Comparison of ENCODE assay signal across 25 cellular contexts in the genomic region with DNA sequence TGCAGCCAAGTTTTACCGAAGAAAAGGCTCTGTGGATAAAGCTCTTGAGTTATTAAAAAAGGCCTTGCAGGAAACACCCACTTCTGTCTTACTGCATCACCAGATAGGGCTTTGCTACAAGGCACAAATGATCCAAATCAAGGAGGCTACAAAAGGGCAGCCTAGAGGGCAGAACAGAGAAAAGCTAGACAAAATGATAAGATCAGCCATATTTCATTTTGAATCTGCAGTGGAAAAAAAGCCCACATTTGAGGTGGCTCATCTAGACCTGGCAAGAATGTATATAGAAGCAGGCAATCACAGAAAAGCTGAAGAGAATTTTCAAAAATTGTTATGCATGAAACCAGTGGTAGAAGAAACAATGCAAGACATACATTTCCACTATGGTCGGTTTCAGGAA. TPM values are rescaled to one million over a fixed set of nuclear protein-coding genes. Genes with fewer than 3 reads are reported as not detected.
DNase-seq lines count a peak whose midpoint lies in the region; ATAC-seq, FAIRE-seq and TF ChIP-seq lines count a peak whose summit lies in the region.
"Had no signal": no experiment of that assay in that cellular context is flagged by ENCODE, and none has a peak within 500 bp of the region (broad histone marks: within the 10 kb centered on the region; RNA-seq: fewer than 3 reads in every experiment).

No MANE protein-coding gene starts in this region.

- intact Hi-C loops in K562 (cut with micrococcal nuclease) (no loop called here), esophagus muscularis mucosa (cut with DNase I) (no loop called here)

- H3K9ac ChIP-seq in astrocyte (ENCODE audit: low read length) (no peak overlapping the region), K562 (ENCODE audit: insufficient read depth in 1 of 2, low read depth in 2 of 2, low read length in 2 of 2) (no peak overlapping the region)
- H3K9ac ChIP-seq: BLaER1 had no signal

- H3K36me3 Mint-ChIP-seq in activated naive CD8-positive, alpha-beta T cell treated with anti-CD3 and anti-CD28 coated beads, Interleukin-2, amount 50 U/mL, for 24 hours (ENCODE audit: low read depth): peaks cover 19% of the 10 kb centered on the region
- peaks cover 13% of the 10 kb centered on the region for H3K36me3 Mint-ChIP-seq in activated naive CD8-positive, alpha-beta T cell treated with anti-CD3 and anti-CD28 coated beads for 36 hours
- peaks cover 45% of the 10 kb centered on the region for H3K36me3 Mint-ChIP-seq in astrocyte (ENCODE audit: low read depth, unreplicated experiment)

- H3K9me3 Mint-ChIP-seq in activated naive CD8-positive, alpha-beta T cell treated with anti-CD3 and anti-CD28 coated beads, Interleukin-2, amount 50 U/mL, for 24 hours: peaks cover 4% of the 10 kb centered on the region
- H3K9me3 Mint-ChIP-seq in activated naive CD8-positive, alpha-beta T cell treated with anti-CD3 and anti-CD28 coated beads for 36 hours: no peaks in the 10 kb centered on the region
- peaks cover 3% of the 10 kb centered on the region for H3K9me3 Mint-ChIP-seq in astrocyte (ENCODE audit: unreplicated experiment)
- H3K9me3 Mint-ChIP-seq: CD8-positive, alpha-beta memory T cell had no signal

- no peaks in the 10 kb centered on the region for H3K79me2 ChIP-seq in astrocyte (ENCODE audit: insufficient read depth, low read length)
- no peaks in the 10 kb centered on the region for H3K79me2 ChIP-seq in K562 (ENCODE audit: control insufficient read depth, insufficient read depth, low read length)

- TF ChIP-seq CTCF in astrocyte (IDR thresholded peaks at IDR 0.05; ENCODE audit: insufficient read depth, low read depth, low read length) (no peak), K562 (IDR thresholded peaks at IDR 0.05 in 2 of 3, conservative IDR thresholded peaks at IDR 0.05 in 1 of 3; ENCODE audit: insufficient read depth in 2 of 3, low read depth in 1 of 3, low read length in 3 of 3) (no peak), esophagus muscularis mucosa (IDR thresholded peaks at IDR 0.05) (no peak)

- TF ChIP-seq POLR2A in K562 (conservative IDR thresholded peaks at IDR 0.05): no peak
- no peak for TF ChIP-seq POLR2A in esophagus muscularis mucosa (IDR thresholded peaks at IDR 0.05; ENCODE audit: low read depth)

- no peak overlapping the region for H2AFZ ChIP-seq in astrocyte (ENCODE audit: low read depth, low read length)
- H2AFZ ChIP-seq in K562 (ENCODE audit: low read depth, low read length): no peak overlapping the region

- no TSS peak for BruUV-seq in K562 (replicated peaks; lab: Mats Ljungman, UMichigan)

- H3K9me3 ChIP-seq in astrocyte (ENCODE audit: insufficient read depth, low read depth, low read length): no peaks in the 10 kb centered on the region
- H3K9me3 ChIP-seq in K562 (replicated peaks; ENCODE audit: control insufficient read depth, insufficient read depth, low read depth, low read length): no peaks in the 10 kb centered on the region
- no peaks in the 10 kb centered on the region for H3K9me3 ChIP-seq in esophagus muscularis mucosa
- H3K9me3 ChIP-seq: BE2C had no signal

- no peaks in the 10 kb centered on the region for H3K27me3 ChIP-seq in astrocyte (ENCODE audit: insufficient read depth, low read length)
- no peaks in the 10 kb centered on the region for H3K27me3 ChIP-seq in K562 (ENCODE audit: control insufficient read depth in 2 of 2, insufficient read depth in 2 of 2, low read length in 2 of 2)
- no peaks in the 10 kb centered on the region for H3K27me3 ChIP-seq in esophagus muscularis mucosa
- H3K27me3 ChIP-seq: BE2C, BLaER1 had no signal

- H4K20me1 ChIP-seq in astrocyte (ENCODE audit: insufficient read depth, low read length) (no peaks in the 10 kb centered on the region), K562 (replicated peaks; ENCODE audit: control insufficient read depth, insufficient read depth, low read length) (no peaks in the 10 kb centered on the region)
- H4K20me1 ChIP-seq: BLaER1 had no signal

- H3K4me2 ChIP-seq in astrocyte (ENCODE audit: low read length) (no peak overlapping the region), K562 (ENCODE audit: insufficient read depth, low read length) (no peak overlapping the region)
- H3K4me2 ChIP-seq: BLaER1 had no signal

- H3K4me1 Mint-ChIP-seq in activated naive CD8-positive, alpha-beta T cell treated with anti-CD3 and anti-CD28 coated beads, Interleukin-2, amount 50 U/mL, for 24 hours: peaks cover 6% of the 10 kb centered on the region
- peaks cover 5% of the 10 kb centered on the region for H3K4me1 Mint-ChIP-seq in activated naive CD8-positive, alpha-beta T cell treated with anti-CD3 and anti-CD28 coated beads for 36 hours
- H3K4me1 Mint-ChIP-seq in astrocyte (ENCODE audit: low read depth, unreplicated experiment): peaks cover 37% of the 10 kb centered on the region

- H3K4me3 ChIP-seq in astrocyte (ENCODE audit: insufficient read depth, low read depth, low read length) (no peak overlapping the region), K562 (no peak overlapping the region), esophagus muscularis mucosa (no peak overlapping the region)
- H3K4me3 ChIP-seq: BLaER1 had no signal

- no peak for TF ChIP-seq RAD21 in K562 (CRISPR knock-in tag; conservative IDR thresholded peaks at IDR 0.05 in 1 of 2, IDR thresholded peaks at IDR 0.05 in 1 of 2)

- H3K27ac ChIP-seq in astrocyte (ENCODE audit: low read depth, low read length) (no peak overlapping the region), K562 (ENCODE audit: extremely low read depth, low read depth, low read length) (no peak overlapping the region), esophagus muscularis mucosa (replicated peaks in 1 of 4) (no peak overlapping the region)
- H3K27ac ChIP-seq: BLaER1 had no signal

- 15% methylated on average over 2 of the region's 2 CpGs for WGBS in K562 (ENCODE audit: insufficient coverage, low coverage, missing lambda C conversion rate)
- WGBS in esophagus muscularis mucosa: 81% methylated on average over 2 of the region's 2 CpGs

- H3K27me3 Mint-ChIP-seq in activated naive CD8-positive, alpha-beta T cell treated with anti-CD3 and anti-CD28 coated beads, Interleukin-2, amount 50 U/mL, for 24 hours: no peaks in the 10 kb centered on the region
- no peaks in the 10 kb centered on the region for H3K27me3 Mint-ChIP-seq in activated naive CD8-positive, alpha-beta T cell treated with anti-CD3 and anti-CD28 coated beads for 36 hours
- H3K27me3 Mint-ChIP-seq in astrocyte (ENCODE audit: low read depth, unreplicated experiment): no peaks in the 10 kb centered on the region
- H3K27me3 Mint-ChIP-seq: CD4-positive, alpha-beta memory T cell; CD4-positive, CD25-positive, alpha-beta regulatory T cell had no signal

- POLR2A ChIA-PET in K562 (lab: Yijun Ruan, JAX): no interaction called here

- H3K27ac Mint-ChIP-seq in activated naive CD8-positive, alpha-beta T cell treated with anti-CD3 and anti-CD28 coated beads, Interleukin-2, amount 50 U/mL, for 24 hours: no peak overlapping the region
- no peak overlapping the region for H3K27ac Mint-ChIP-seq in activated naive CD8-positive, alpha-beta T cell treated with anti-CD3 and anti-CD28 coated beads for 36 hours
- H3K27ac Mint-ChIP-seq in astrocyte (ENCODE audit: unreplicated experiment): no peak overlapping the region
- H3K27ac Mint-ChIP-seq: CD14-positive monocyte had no signal

- CTCF ChIA-PET in K562 (lab: Yijun Ruan, JAX; ENCODE audit: low intra/inter-chr PET ratio): no interaction called here

- in situ Hi-C loops in K562 (cut with MboI): no loop called here

- H3K36me3 ChIP-seq in astrocyte (ENCODE audit: insufficient read depth, low read length) (no peaks in the 10 kb centered on the region), K562 (ENCODE audit: control insufficient read depth, insufficient read depth, low read length) (no peaks in the 10 kb centered on the region), esophagus muscularis mucosa (peaks cover 0 to 35% (median 16%) of the 10 kb centered on the region in 4 donors)
- H3K36me3 ChIP-seq: BE2C had no signal

- H3K4me3 Mint-ChIP-seq in activated naive CD8-positive, alpha-beta T cell treated with anti-CD3 and anti-CD28 coated beads, Interleukin-2, amount 50 U/mL, for 24 hours: no peak overlapping the region
- H3K4me3 Mint-ChIP-seq in activated naive CD8-positive, alpha-beta T cell treated with anti-CD3 and anti-CD28 coated beads for 36 hours: no peak overlapping the region
- H3K4me3 Mint-ChIP-seq in astrocyte (ENCODE audit: unreplicated experiment): peak overlapping the region; percentile 11
- H3K4me3 Mint-ChIP-seq: CD14-positive monocyte; CD4-positive, alpha-beta memory T cell; CD4-positive, CD25-positive, alpha-beta regulatory T cell; CD8-positive, alpha-beta memory T cell had no signal

- no peaks in the 10 kb centered on the region for H3K4me1 ChIP-seq in astrocyte (ENCODE audit: insufficient read depth, low read length)
- no peaks in the 10 kb centered on the region; a peak in 1 of 5 replicates for H3K4me1 ChIP-seq in K562 (replicated peaks in 1 of 2; ENCODE audit: control insufficient read depth in 2 of 2, insufficient read depth in 2 of 2, low read length in 2 of 2)
- H3K4me1 ChIP-seq in esophagus muscularis mucosa: peaks cover 0 to 18% (median 14%) of the 10 kb centered on the region in 4 donors
- H3K4me1 ChIP-seq: BE2C, BLaER1 had no signal

- FAIRE-seq in astrocyte (lab: Jason Lieb, UNC): no peak
- no peak for FAIRE-seq in K562 (lab: Jason Lieb, UNC)
- FAIRE-seq: G401.6 had no signal

- no peak for DNase-seq in activated naive CD8-positive, alpha-beta T cell treated with anti-CD3 and anti-CD28 coated beads, Interleukin-2, amount 50 U/mL, for 24 hours
- no peak for DNase-seq in activated naive CD8-positive, alpha-beta T cell treated with anti-CD3 and anti-CD28 coated beads for 36 hours
- no peak for DNase-seq in astrocyte (ENCODE audit: low read depth)
- DNase-seq in K562 (ENCODE audit: extremely low read depth in 1 of 4, low spot score in 3 of 4): no peak
- no peak for DNase-seq in esophagus muscularis mucosa (ENCODE audit: extremely low spot score)
- DNase-seq: 8988T; ACHN; BE2C; C1 segment of cervical spinal cord; CD4-positive, alpha-beta memory T cell; CD4-positive, CD25-positive, alpha-beta regulatory T cell; CD8-positive, alpha-beta memory T cell; COR-L47; DMS 273 treated with DMSO at 0.1 percent for 48 hours; DMS153; DMS53; DMS79; DND-41; GF-D8 had no signal

- TF ChIP-seq EP300 in K562 (IDR thresholded peaks at IDR 0.05; ENCODE audit: low read length) (no peak), esophagus muscularis mucosa (IDR thresholded peaks at IDR 0.05) (no peak)

- H3K9me1 ChIP-seq in K562 (ENCODE audit: control insufficient read depth, insufficient read depth, low read length): no peaks in the 10 kb centered on the region

- peak; percentile 63 for ATAC-seq in activated naive CD8-positive, alpha-beta T cell treated with anti-CD3 and anti-CD28 coated beads, Interleukin-2, amount 50 U/mL, for 24 hours
- ATAC-seq in K562: no peak

RNA-seq across cellular contexts. Expression of gene IFIT1, which starts 10.6 kb away (rescaled TPM):
- total RNA-seq in activated naive CD8-positive, alpha-beta T cell treated with anti-CD3 and anti-CD28 coated beads for 36 hours: 1 to 10 TPM; 7.2 to 9.1 TPM
- total RNA-seq in astrocyte: 335 and 375 TPM in 2 replicates
- not detected in 2 replicates for total RNA-seq in K562 (2011; cell fraction: chromatin; rRNA removed; ENCODE audit: low replicate concordance)
- not detected in 2 replicates for total RNA-seq in K562 (2011; cell fraction: nucleolus; rRNA removed)
- total RNA-seq in K562 (2011; cell fraction: nucleoplasm; rRNA removed): not detected in 2 replicates
- 0.09 TPM in 1 of 2 replicates, not detected in the other for total RNA-seq in K562 (2014; rRNA removed)
- 0.13 and 0.18 TPM in 2 replicates for total RNA-seq in K562 (2014; rRNA removed; fragmentation: Illumina TruSeq; extraction: Trizol)
- 0.23 and 0.40 TPM in 2 replicates for total RNA-seq in K562 (2015; rRNA removed; fragmentation: Illumina TruSeq; extraction: Trizol)
- total RNA-seq in K562 (2021): 0.09 and 0.25 TPM in 2 replicates
- 0.06 and 0.07 TPM in 2 replicates for polyA plus RNA-seq in K562 (2011; rRNA removed)
- polyA plus RNA-seq in K562 (2011; cell fraction: cytosol; rRNA removed): 0.04 TPM in 1 of 2 replicates, not detected in the other
- polyA plus RNA-seq in K562 (2011; cell fraction: nucleus; rRNA removed): not detected in 2 replicates
- 0.08 and 0.14 TPM in 2 replicates for polyA plus RNA-seq in K562 (2012)
- 0.10 and 0.18 TPM in 2 replicates for polyA plus RNA-seq in K562 (2014; fragmentation: Illumina TruSeq; extraction: Trizol)
- polyA plus RNA-seq in K562 (2014; fragmentation: Nextera tagmentation; extraction: Ambion mirVana): under 1 TPM; 0.18 TPM
- polyA plus RNA-seq in K562 (2014; rRNA removed): 0.03 TPM in 1 of 2 replicates, not detected in the other
- polyA minus RNA-seq in K562 (2011; rRNA and poly(A)+ RNA removed): 0.09 TPM in 1 of 2 replicates, not detected in the other
- polyA minus RNA-seq in K562 (2011; cell fraction: cytosol; rRNA and poly(A)+ RNA removed): not detected in 2 replicates
- polyA minus RNA-seq in K562 (2011; cell fraction: nucleus; rRNA and poly(A)+ RNA removed): not detected in 2 replicates
- 10 to 100 TPM; 10.6 to 15.4 (median 11.9) TPM for total RNA-seq in esophagus muscularis mucosa

RNA-seq across cellular contexts. Expression of gene IFIT5, which starts 11.3 kb away (rescaled TPM):
- 10 to 100 TPM; 15.0 to 16.5 TPM for total RNA-seq in activated naive CD8-positive, alpha-beta T cell treated with anti-CD3 and anti-CD28 coated beads for 36 hours
- total RNA-seq in astrocyte: 42.9 and 44.7 TPM in 2 replicates
- total RNA-seq in K562 (2011; cell fraction: chromatin; rRNA removed; ENCODE audit: low replicate concordance): not detected in 2 replicates
- not detected in 2 replicates for total RNA-seq in K562 (2011; cell fraction: nucleolus; rRNA removed)
- total RNA-seq in K562 (2011; cell fraction: nucleoplasm; rRNA removed): not detected in 2 replicates
- total RNA-seq in K562 (2014; rRNA removed): 0.05 TPM in 1 of 2 replicates, not detected in the other
- total RNA-seq in K562 (2014; rRNA removed; fragmentation: Illumina TruSeq; extraction: Trizol): not detected in 2 replicates
- not detected in 2 replicates for total RNA-seq in K562 (2015; rRNA removed; fragmentation: Illumina TruSeq; extraction: Trizol)
- 0.07 and 0.11 TPM in 2 replicates for total RNA-seq in K562 (2021)
- polyA plus RNA-seq in K562 (2011; rRNA removed): not detected in 2 replicates
- not detected in 2 replicates for polyA plus RNA-seq in K562 (2011; cell fraction: cytosol; rRNA removed)
- polyA plus RNA-seq in K562 (2011; cell fraction: nucleus; rRNA removed): not detected in 2 replicates
- polyA plus RNA-seq in K562 (2012): 0.01 and 0.03 TPM in 2 replicates
- polyA plus RNA-seq in K562 (2014; fragmentation: Illumina TruSeq; extraction: Trizol): not detected in 2 replicates
- polyA plus RNA-seq in K562 (2014; fragmentation: Nextera tagmentation; extraction: Ambion mirVana): under 1 TPM; 0.04 to 0.11 TPM
- polyA plus RNA-seq in K562 (2014; rRNA removed): not detected in 2 replicates
- polyA minus RNA-seq in K562 (2011; rRNA and poly(A)+ RNA removed): not detected in 2 replicates
- not detected in 2 replicates for polyA minus RNA-seq in K562 (2011; cell fraction: cytosol; rRNA and poly(A)+ RNA removed)
- not detected in 2 replicates for polyA minus RNA-seq in K562 (2011; cell fraction: nucleus; rRNA and poly(A)+ RNA removed)
- 10 to 100 TPM; 13.0 to 23.3 (median 19.1) TPM for total RNA-seq in esophagus muscularis mucosa

RNA-seq across cellular contexts. Expression of gene IFIT1B, which starts 25.2 kb away (rescaled TPM):
- not detected for total RNA-seq in activated naive CD8-positive, alpha-beta T cell treated with anti-CD3 and anti-CD28 coated beads for 36 hours
- total RNA-seq in astrocyte (not detected in 2 replicates), K562 (2014; rRNA removed) (not detected in 2 replicates), K562 (2014; rRNA removed; fragmentation: Illumina TruSeq; extraction: Trizol) (not detected in 2 replicates), K562 (2015; rRNA removed; fragmentation: Illumina TruSeq; extraction: Trizol) (not detected in 2 replicates), K562 (2021) (not detected in 2 replicates), esophagus muscularis mucosa (under 1 TPM in 1 of 4 donors, not detected in 3; 0.33 TPM)
- not detected in 2 replicates for total RNA-seq in K562 (2011; cell fraction: chromatin; rRNA removed; ENCODE audit: low replicate concordance)
- not detected in 2 replicates for total RNA-seq in K562 (2011; cell fraction: nucleolus; rRNA removed)
- not detected in 2 replicates for total RNA-seq in K562 (2011; cell fraction: nucleoplasm; rRNA removed)
- polyA plus RNA-seq in K562 (2011; rRNA removed) (not detected in 2 replicates), K562 (2014; fragmentation: Illumina TruSeq; extraction: Trizol) (not detected in 2 replicates), K562 (2014; fragmentation: Nextera tagmentation; extraction: Ambion mirVana) (not detected), K562 (2014; rRNA removed) (not detected in 2 replicates)
- polyA plus RNA-seq in K562 (2011; cell fraction: cytosol; rRNA removed): not detected in 2 replicates
- polyA plus RNA-seq in K562 (2011; cell fraction: nucleus; rRNA removed): not detected in 2 replicates
- not detected in 2 replicates for polyA plus RNA-seq in K562 (2012)
- polyA minus RNA-seq in K562 (2011; rRNA and poly(A)+ RNA removed): not detected in 2 replicates
- not detected in 2 replicates for polyA minus RNA-seq in K562 (2011; cell fraction: cytosol; rRNA and poly(A)+ RNA removed)
- not detected in 2 replicates for polyA minus RNA-seq in K562 (2011; cell fraction: nucleus; rRNA and poly(A)+ RNA removed)
- total RNA-seq: A673; CD4-positive, alpha-beta memory T cell; CD4-positive, CD25-positive, alpha-beta regulatory T cell; CD8-positive, alpha-beta memory T cell; Daoy had no signal
- polyA plus RNA-seq: AG04450; CD14-positive monocyte; CD4-positive, alpha-beta memory T cell had no signal

Comparison
In these comparisons a context has a peak if more than half of its experiments do, and no peak if none do; other contexts are left out.
1. RNA of gene IFIT1, which starts 10.6 kb away (total RNA-seq): 335 to 375 TPM in astrocyte; 10.6 to 15.4 TPM in esophagus muscularis mucosa, 7.2 to 9.1 TPM in activated naive CD8-positive, alpha-beta T cell treated with anti-CD3 and anti-CD28 coated beads for 36 hours and 0.09 to 0.40 TPM in K562; every median in the first group is over 10 times any median in the second.
2. RNA of gene IFIT5, which starts 11.3 kb away (total RNA-seq): 42.9 to 44.7 TPM in astrocyte, 13.0 to 23.3 TPM in esophagus muscularis mucosa and 15.0 to 16.5 TPM in activated naive CD8-positive, alpha-beta T cell treated with anti-CD3 and anti-CD28 coated beads for 36 hours; 0.05 to 0.11 TPM in K562; every median in the first group is over 10 times any median in the second.